1 cellular context compared by ENCODE assay signal in genomic region chr1:199272690-199273089, GRCh38.
TF ChIP-seq lines count a peak whose summit lies in the region.

No MANE protein-coding gene starts in this region.

TF ChIP-seq in HepG2, 621 proteins besides CTCF, POLR2A, EP300 and RAD21 (continued from another document):
- TF ChIP-seq MIER3 (CRISPR knock-in tag; IDR thresholded peaks at IDR 0.05; ENCODE audit: borderline replicate concordance): no peak
- TF ChIP-seq ZNF260 (CRISPR knock-in tag; IDR thresholded peaks at IDR 0.05; ENCODE audit: borderline replicate concordance, low read depth): no peak
- TF ChIP-seq HNF1B (CRISPR knock-in tag; IDR thresholded peaks at IDR 0.05): no peak
- no peak for TF ChIP-seq ZSCAN30 (CRISPR knock-in tag; IDR thresholded peaks at IDR 0.05)
- no peak for TF ChIP-seq BHLHE40 (IDR thresholded peaks at IDR 0.05; ENCODE audit: low read length)
- TF ChIP-seq ZNF644 (CRISPR knock-in tag; IDR thresholded peaks at IDR 0.05; ENCODE audit: low read depth): no peak
- TF ChIP-seq REXO4 (CRISPR knock-in tag; IDR thresholded peaks at IDR 0.05; ENCODE audit: borderline replicate concordance): no peak
- no peak for TF ChIP-seq DBP (CRISPR knock-in tag; IDR thresholded peaks at IDR 0.05; ENCODE audit: not compliant biosample characterization)
- no peak for TF ChIP-seq ZSCAN20 (CRISPR knock-in tag; IDR thresholded peaks at IDR 0.05; ENCODE audit: borderline replicate concordance)
- no peak for TF ChIP-seq NCOR1 (IDR thresholded peaks at IDR 0.05; ENCODE audit: borderline replicate concordance, low read length)
- no peak for TF ChIP-seq ZNF10 (CRISPR knock-in tag; IDR thresholded peaks at IDR 0.05; ENCODE audit: borderline replicate concordance, low read depth)
- TF ChIP-seq ZNF460 (CRISPR knock-in tag; IDR thresholded peaks at IDR 0.05; ENCODE audit: borderline replicate concordance): no peak
- no peak for TF ChIP-seq SALL2 (CRISPR knock-in tag; IDR thresholded peaks at IDR 0.05)
